In genomic region chr20:64084209-64085152, GRCh38 we compare ENCODE assay signal across 8 cellular contexts. TPM values are rescaled to one million over a fixed set of nuclear protein-coding genes. Genes with fewer than 3 reads are reported as not detected.
DNase-seq lines count a peak whose midpoint lies in the region; ATAC-seq and TF ChIP-seq lines count a peak whose summit lies in the region.

LKAAEAR1 (minus strand) TSS chr20:64084398; CDS start chr20:64084219, 179 bp downstream.

- peaks cover 12% of the 10 kb centered on the region for H3K36me3 Mint-ChIP-seq in Caco-2 (ENCODE audit: insufficient read depth, unreplicated experiment)

- peak within 1 kb of the TSS; percentile 85 for H3K4me3 Mint-ChIP-seq in Caco-2 (ENCODE audit: unreplicated experiment)

- no peak within 1 kb of the TSS for H2AFZ ChIP-seq in neuron (ENCODE audit: low read depth, low read length)

- WGBS in ectodermal cell, 2 experiments: 10 to 11% methylated on average over 52 of the region's 52 CpGs

- no peaks in the 10 kb centered on the region for H3K36me3 ChIP-seq in Caco-2 (ENCODE audit: control insufficient read depth, insufficient read depth, low read length)
- H3K36me3 ChIP-seq in ectodermal cell (ENCODE audit: control insufficient read depth, insufficient read depth, low read length): no peaks in the 10 kb centered on the region
- no peaks in the 10 kb centered on the region for H3K36me3 ChIP-seq in neuron (ENCODE audit: insufficient read depth, low read length)

- POLR2A ChIA-PET in Caco-2 (lab: Charles Lee): interaction anchor here (0.8 kb wide), 1 partner anchor 22 kb away, joined by 3 read pairs; the partner anchor contains the start of gene TCEA2

- peaks cover 4% of the 10 kb centered on the region for H3K27me3 ChIP-seq in Caco-2 (replicated peaks; ENCODE audit: control insufficient read depth, insufficient read depth, low read length)
- peaks cover 78% of the 10 kb centered on the region for H3K27me3 ChIP-seq in ectodermal cell (ENCODE audit: control insufficient read depth, insufficient read depth, low read length, poor library complexity, severe bottlenecking)
- H3K27me3 ChIP-seq in neuron (ENCODE audit: insufficient read depth, low read length): peaks cover 52% of the 10 kb centered on the region

- H3K4me1 Mint-ChIP-seq in Caco-2 (ENCODE audit: low read depth, unreplicated experiment): peaks cover 16% of the 10 kb centered on the region

- peak within 1 kb of the TSS; percentile 63 for H3K4me3 ChIP-seq in Caco-2 (ENCODE audit: low read depth, low read length)
- peak within 1 kb of the TSS; percentile 47 for H3K4me3 ChIP-seq in ectodermal cell (ENCODE audit: insufficient read depth, low read depth, low read length)
- H3K4me3 ChIP-seq in neuron (ENCODE audit: low read length): peak within 1 kb of the TSS; percentile 36

- TF ChIP-seq CTCF in Caco-2 (IDR thresholded peaks at IDR 0.05; ENCODE audit: insufficient read depth in 1 of 2, low read depth in 1 of 2, low read length in 1 of 2, severe bottlenecking in 1 of 2, unreplicated experiment in 1 of 2): no peak

- intact Hi-C loops in Caco-2 (cut with micrococcal nuclease; ENCODE audit: unreplicated experiment): no loop called here

- peaks cover 25% of the 10 kb centered on the region for H3K4me1 ChIP-seq in Caco-2
- peaks cover 29% of the 10 kb centered on the region for H3K4me1 ChIP-seq in ectodermal cell (ENCODE audit: control insufficient read depth, insufficient read depth, low read length)
- H3K4me1 ChIP-seq in neuron (ENCODE audit: insufficient read depth, low read length): peaks cover 45% of the 10 kb centered on the region

- no peaks in the 10 kb centered on the region for H3K9me3 Mint-ChIP-seq in Caco-2 (ENCODE audit: unreplicated experiment)

- H3K27me3 Mint-ChIP-seq in Caco-2 (ENCODE audit: insufficient read depth, unreplicated experiment): peaks cover 28% of the 10 kb centered on the region

- DNase-seq in Caco-2 (no peak), NCI-H146 treated with DMSO at 0.1 percent for 48 hours (lab: John Stamatoyannopoulos, UW; ENCODE audit: unreplicated experiment) (peak; percentile 53), COLO829 (ENCODE audit: low spot score) (no peak), 8988T (no peak), A172 (ENCODE audit: low spot score) (no peak)

- H3K27ac Mint-ChIP-seq in Caco-2 (ENCODE audit: unreplicated experiment): no peak within 1 kb of the TSS

- H3K9me3 ChIP-seq in Caco-2 (no peaks in the 10 kb centered on the region), ectodermal cell (ENCODE audit: control insufficient read depth, low read length) (no peaks in the 10 kb centered on the region), neuron (ENCODE audit: low read length) (peaks cover 13% of the 10 kb centered on the region)

- CTCF ChIA-PET in Caco-2 (lab: Charles Lee): interaction anchor here (0.5 to 3.8 kb wide), 22 partner anchors 9 to 588 kb away, joined by 3 to 49 read pairs (median 5); partner anchors contain the start of genes PCMTD2, PRPF6, SAMD10 and TCEA2

- no peak for ATAC-seq in HG03460 (IDR thresholded peaks at IDR 0.05; ENCODE audit: unreplicated experiment)

- no TSS peak for BruUV-seq in Caco-2 (replicated peaks; lab: Mats Ljungman, UMichigan)

- H3K27ac ChIP-seq in ectodermal cell (ENCODE audit: insufficient read depth, low read depth, low read length, poor library complexity, severe bottlenecking): no peak within 1 kb of the TSS

RNA-seq across cellular contexts. Expression of gene LKAAEAR1, which starts in this region (rescaled TPM):
- not detected in 2 replicates for total RNA-seq in Caco-2 (2022)
- polyA plus RNA-seq in ectodermal cell (2013, experiment 1 of 4): not detected
- polyA plus RNA-seq in ectodermal cell (2013, experiment 2 of 4): not detected
- polyA plus RNA-seq in ectodermal cell (2013, experiment 3 of 4): not detected
- not detected for polyA plus RNA-seq in ectodermal cell (2013, experiment 4 of 4)
- 0.24 TPM in 1 of 2 replicates, not detected in the other for total RNA-seq in A172 (2014; rRNA removed; shearing (Covaris generic))
